In the genomic region with DNA sequence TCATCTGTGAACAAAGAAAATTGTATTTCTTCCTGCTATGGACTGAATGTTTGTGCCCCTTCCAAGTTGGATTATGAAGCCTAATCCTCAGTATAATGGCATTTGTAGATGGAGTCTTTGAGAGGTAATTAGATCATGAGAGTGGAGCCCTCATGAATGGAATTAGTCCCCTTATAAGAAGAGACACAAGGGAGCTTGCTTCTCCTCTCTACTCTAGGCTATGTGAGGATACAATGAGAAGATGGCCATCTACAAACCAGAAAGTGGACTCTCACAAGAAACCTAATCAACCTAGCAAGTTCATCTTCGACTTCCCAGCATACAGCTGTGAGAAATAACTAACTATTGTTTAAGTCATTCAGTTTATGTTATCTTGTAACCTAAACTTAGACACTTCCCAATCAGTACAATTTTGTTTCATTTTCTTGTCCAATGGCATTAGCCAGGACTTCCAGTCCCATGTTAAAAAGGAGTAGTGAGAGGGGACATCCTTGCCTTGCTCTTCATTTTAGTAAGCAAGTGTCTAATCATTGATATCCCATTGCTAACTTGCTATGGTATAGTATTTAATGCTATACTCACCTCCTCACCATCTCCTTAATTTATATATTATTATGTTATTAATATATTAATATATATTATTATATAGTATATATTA, we compare ENCODE assay signal across 19 cellular contexts. TPM values are rescaled to one million over a fixed set of nuclear protein-coding genes. Genes with fewer than 3 reads are reported as not detected.
"Had no signal": no experiment of that assay in that cellular context is flagged by ENCODE, and none has a peak within 500 bp of the region (broad histone marks: within the 10 kb centered on the region; RNA-seq: fewer than 3 reads in every experiment).

No MANE protein-coding gene starts in this region.

- H3K27ac Mint-ChIP-seq: activated CD4-positive, alpha-beta T cell treated with anti-CD3 and anti-CD28 coated beads, Interleukin-2, amount 10 ng/mL, durations not matched to agents 24 days and 14 days; activated T-helper 1 cell treated with anti-CD3 and anti-CD28 coated beads, Interleukin-12 subunit alpha, Interleukin-12 subunit beta, Interleukin-2, Interleukin-4 antibody, amounts not matched to agents 30 ng/mL and 10 ng/mL and 1 ng/mL, durations not matched to agents 14 hours and 24 hours and 36 hours; endodermal cell; memory B cell; naive B cell; neural progenitor cell; progenitor cell of endocrine pancreas had no signal

- H3K4me1 Mint-ChIP-seq: activated CD4-positive, alpha-beta T cell treated with anti-CD3 and anti-CD28 coated beads, Interleukin-2, amount 10 ng/mL, durations not matched to agents 24 days and 14 days; memory B cell; naive B cell had no signal

- H3K36me3 Mint-ChIP-seq: naive B cell had no signal

- DNase-seq: activated CD4-positive, alpha-beta T cell treated with anti-CD3 and anti-CD28 coated beads, Interleukin-2, amount 10 ng/mL, durations not matched to agents 24 days and 14 days; activated CD4-positive, CD25-positive, alpha-beta regulatory T cell; activated naive CD4-positive, alpha-beta T cell; aorta; brain microvascular endothelial cell; colonic mucosa; endodermal cell; foreskin fibroblast; naive B cell; stimulated activated CD4-positive, alpha-beta T cell treated with anti-CD3 and anti-CD28 coated beads, Interleukin-12 subunit alpha, Interleukin-12 subunit beta, amount 100 ng/mL, for 4 hours; stimulated activated CD4-positive, alpha-beta T cell treated with anti-CD3 and anti-CD28 coated beads, Interleukin-1b, Interleukin-23, amount 100 ng/mL, for 48 hours; stimulated activated naive CD4-positive, alpha-beta T cell treated with Interleukin-2 at 50 U/mL for 16 hours had no signal

- H3K4me3 Mint-ChIP-seq: activated CD4-positive, alpha-beta T cell treated with anti-CD3 and anti-CD28 coated beads, Interleukin-2, amount 10 ng/mL, durations not matched to agents 24 days and 14 days; activated T-helper 1 cell treated with anti-CD3 and anti-CD28 coated beads, Interleukin-12 subunit alpha, Interleukin-12 subunit beta, Interleukin-2, Interleukin-4 antibody, amounts not matched to agents 30 ng/mL and 10 ng/mL and 1 ng/mL, durations not matched to agents 14 hours and 24 hours and 36 hours; central memory CD8-positive, alpha-beta T cell; endodermal cell; memory B cell; naive B cell; neural progenitor cell had no signal

- H3K9me3 Mint-ChIP-seq: activated CD4-positive, alpha-beta T cell treated with anti-CD3 and anti-CD28 coated beads, Interleukin-2, amount 10 ng/mL, durations not matched to agents 24 days and 14 days; activated T-helper 1 cell treated with anti-CD3 and anti-CD28 coated beads, Interleukin-12 subunit alpha, Interleukin-12 subunit beta, Interleukin-2, Interleukin-4 antibody, amounts not matched to agents 30 ng/mL and 10 ng/mL and 1 ng/mL, durations not matched to agents 14 hours and 24 hours and 36 hours had no signal

- FAIRE-seq: urothelium cell line had no signal

- H3K27me3 Mint-ChIP-seq: activated CD4-positive, alpha-beta T cell treated with anti-CD3 and anti-CD28 coated beads, Interleukin-2, amount 10 ng/mL, durations not matched to agents 24 days and 14 days; central memory CD8-positive, alpha-beta T cell; memory B cell; progenitor cell of endocrine pancreas had no signal

- H3K4me3 ChIP-seq: colonic mucosa, neural progenitor cell, tibial nerve had no signal

RNA-seq across cellular contexts. Expression of gene PDGFD, which starts 45.7 kb away (rescaled TPM):
- total RNA-seq: activated CD4-positive, alpha-beta T cell treated with anti-CD3 and anti-CD28 coated beads, Interleukin-2, amount 10 ng/mL, durations not matched to agents 24 days and 14 days; activated T-helper 1 cell treated with anti-CD3 and anti-CD28 coated beads, Interleukin-12 subunit alpha, Interleukin-12 subunit beta, Interleukin-2, Interleukin-4 antibody, amounts not matched to agents 30 ng/mL and 10 ng/mL and 1 ng/mL, durations not matched to agents 14 hours and 24 hours and 36 hours had no signal
